ENCODE assay signal across 19 cellular contexts in the genomic region with DNA sequence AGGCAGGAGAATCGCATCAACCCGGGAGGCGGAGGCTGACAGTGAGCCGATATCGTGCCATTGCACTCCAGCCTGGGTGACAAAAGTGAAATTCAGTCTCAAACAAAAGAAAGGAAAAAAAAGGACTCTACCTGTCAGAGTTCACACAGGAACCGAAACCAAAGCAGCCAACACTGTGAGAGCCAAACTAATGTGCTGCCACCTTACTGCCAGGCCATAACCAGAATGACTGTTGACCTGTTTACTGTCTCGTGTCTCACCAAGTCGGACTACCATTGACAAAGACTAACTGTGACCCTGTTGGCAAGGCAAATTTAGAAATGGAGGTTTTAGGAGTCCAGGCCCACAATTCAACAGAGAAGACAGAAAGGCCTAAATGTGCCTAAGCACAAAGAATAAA.
A peak's percentile ranks its signal among the peaks of the same experiment; 100 is the strongest.
DNase-seq lines count a peak whose midpoint lies in the region; ATAC-seq lines count a peak whose summit lies in the region.
"Had no signal": no experiment of that assay in that cellular context is flagged by ENCODE, and none has a peak within 500 bp of the region (broad histone marks: within the 10 kb centered on the region; RNA-seq: fewer than 3 reads in every experiment).

No MANE protein-coding gene starts in this region.

- H3K36me3 Mint-ChIP-seq in activated T-cell treated with anti-CD3 and anti-CD28 coated beads, Interleukin-2, amount 50 U/mL, for 24 hours (ENCODE audit: low read depth), result peaks cover 3% of the 10 kb centered on the region

- no peak overlapping the region for H3K27ac ChIP-seq in SJCRH30
- H3K27ac ChIP-seq: A549, GM23248, lower lobe of right lung, prostate gland, VCaP had no signal

- H3K9me3 Mint-ChIP-seq in activated T-cell treated with anti-CD3 and anti-CD28 coated beads, Interleukin-2, amount 50 U/mL, for 24 hours, result no peaks in the 10 kb centered on the region
- H3K9me3 Mint-ChIP-seq: CD4-positive, alpha-beta T cell had no signal

- DNase-seq in NCI-H226 (no peak), SJCRH30 (no peak)
- no peak for DNase-seq in activated T-cell treated with anti-CD3 and anti-CD28 coated beads, Interleukin-2, amount 50 U/mL, for 24 hours
- DNase-seq: activated effector memory CD4-positive, alpha-beta T cell treated with anti-CD3 and anti-CD28 coated beads, Interleukin-2, amount 50 U/mL, for 16 hours; aorta; CD4-positive, alpha-beta T cell; GM23248; lower lobe of right lung; naive thymus-derived CD8-positive, alpha-beta T cell; NCI-H2081 treated with DMSO at 0.1 percent for 48 hours; SW 1271 had no signal

- no peaks in the 10 kb centered on the region for H3K27me3 Mint-ChIP-seq in activated T-cell treated with anti-CD3 and anti-CD28 coated beads, Interleukin-2, amount 50 U/mL, for 24 hours
- H3K27me3 Mint-ChIP-seq: CD4-positive, alpha-beta T cell; naive thymus-derived CD8-positive, alpha-beta T cell had no signal

- 0 out of 2 replicates have a peak, but pooled peaks cover 3% of the 10 kb centered on the region for H3K9me3 ChIP-seq in SJCRH30 (replicated peaks)
- H3K9me3 ChIP-seq: prostate gland had no signal

- ATAC-seq in GM18498 (IDR thresholded peaks at IDR 0.05; ENCODE audit: unreplicated experiment), result peak; percentile 98
- peak; percentile 84 for ATAC-seq in GM19397 (IDR thresholded peaks at IDR 0.05; ENCODE audit: unreplicated experiment)
- ATAC-seq in HG02623 (IDR thresholded peaks at IDR 0.05; ENCODE audit: unreplicated experiment), result peak; percentile 57
- ATAC-seq in HG03442 (IDR thresholded peaks at IDR 0.05; ENCODE audit: unreplicated experiment), result peak; percentile 96
- no peak for ATAC-seq in HG03520 (IDR thresholded peaks at IDR 0.05; ENCODE audit: unreplicated experiment)
- ATAC-seq: A549; lower lobe of right lung; naive thymus-derived CD8-positive, alpha-beta T cell had no signal

- H3K27me3 ChIP-seq in SJCRH30, result peaks cover 4% of the 10 kb centered on the region; the same call in 1 of the 2 replicates

- H3K4me1 ChIP-seq in SJCRH30, result no peaks in the 10 kb centered on the region
- H3K4me1 ChIP-seq: A549, lower lobe of right lung, prostate gland had no signal

- no peak overlapping the region for H3K4me3 ChIP-seq in SJCRH30
- H3K4me3 ChIP-seq: A549, GM23248, lower lobe of right lung, prostate gland had no signal

- H3K4me3 Mint-ChIP-seq in activated T-cell treated with anti-CD3 and anti-CD28 coated beads, Interleukin-2, amount 50 U/mL, for 24 hours, result no peak overlapping the region
- H3K4me3 Mint-ChIP-seq: CD4-positive, alpha-beta T cell; naive thymus-derived CD8-positive, alpha-beta T cell had no signal

- H3K36me3 ChIP-seq in SJCRH30, result no peaks in the 10 kb centered on the region
- H3K36me3 ChIP-seq: lower lobe of right lung, prostate gland had no signal

- no peak overlapping the region for H3K27ac Mint-ChIP-seq in activated T-cell treated with anti-CD3 and anti-CD28 coated beads, Interleukin-2, amount 50 U/mL, for 24 hours
- H3K27ac Mint-ChIP-seq: CD4-positive, alpha-beta T cell; naive thymus-derived CD8-positive, alpha-beta T cell had no signal

- peaks cover 5% of the 10 kb centered on the region for H3K4me1 Mint-ChIP-seq in activated T-cell treated with anti-CD3 and anti-CD28 coated beads, Interleukin-2, amount 50 U/mL, for 24 hours (ENCODE audit: low read depth)
